ENCODE assay signal across 2 cellular contexts in the genomic region with DNA sequence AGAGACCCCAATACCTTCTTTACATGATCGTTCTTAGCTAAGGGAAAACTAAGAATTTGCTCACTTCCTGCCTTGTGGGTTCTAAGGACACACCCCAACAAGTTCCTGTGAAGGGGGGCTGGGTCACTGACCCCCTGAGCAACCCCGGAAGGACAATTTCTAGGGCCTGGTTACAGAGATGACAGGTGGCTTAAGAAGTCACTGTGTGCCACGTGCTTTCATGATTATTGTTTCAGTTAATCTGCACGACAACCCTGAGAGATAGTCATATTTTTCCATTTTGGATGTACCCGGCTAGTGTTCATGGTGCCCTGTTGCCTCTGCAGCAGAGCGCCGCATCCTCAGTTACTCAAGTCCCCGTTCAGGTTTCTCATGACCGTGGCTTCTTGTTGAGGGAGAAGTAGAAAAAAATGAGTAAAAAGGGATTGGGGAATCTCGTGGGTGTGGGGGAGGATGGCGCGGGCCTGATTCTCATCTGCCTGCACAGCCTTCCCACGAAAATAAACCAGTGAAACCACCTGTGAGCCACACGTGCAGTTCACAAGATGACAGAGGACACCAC.
TF ChIP-seq lines count a peak whose summit lies in the region.

No MANE protein-coding gene starts in this region.

TF ChIP-seq in liver, 16 proteins besides CTCF, POLR2A, EP300 and RAD21:
- TF ChIP-seq, protein P1, sequence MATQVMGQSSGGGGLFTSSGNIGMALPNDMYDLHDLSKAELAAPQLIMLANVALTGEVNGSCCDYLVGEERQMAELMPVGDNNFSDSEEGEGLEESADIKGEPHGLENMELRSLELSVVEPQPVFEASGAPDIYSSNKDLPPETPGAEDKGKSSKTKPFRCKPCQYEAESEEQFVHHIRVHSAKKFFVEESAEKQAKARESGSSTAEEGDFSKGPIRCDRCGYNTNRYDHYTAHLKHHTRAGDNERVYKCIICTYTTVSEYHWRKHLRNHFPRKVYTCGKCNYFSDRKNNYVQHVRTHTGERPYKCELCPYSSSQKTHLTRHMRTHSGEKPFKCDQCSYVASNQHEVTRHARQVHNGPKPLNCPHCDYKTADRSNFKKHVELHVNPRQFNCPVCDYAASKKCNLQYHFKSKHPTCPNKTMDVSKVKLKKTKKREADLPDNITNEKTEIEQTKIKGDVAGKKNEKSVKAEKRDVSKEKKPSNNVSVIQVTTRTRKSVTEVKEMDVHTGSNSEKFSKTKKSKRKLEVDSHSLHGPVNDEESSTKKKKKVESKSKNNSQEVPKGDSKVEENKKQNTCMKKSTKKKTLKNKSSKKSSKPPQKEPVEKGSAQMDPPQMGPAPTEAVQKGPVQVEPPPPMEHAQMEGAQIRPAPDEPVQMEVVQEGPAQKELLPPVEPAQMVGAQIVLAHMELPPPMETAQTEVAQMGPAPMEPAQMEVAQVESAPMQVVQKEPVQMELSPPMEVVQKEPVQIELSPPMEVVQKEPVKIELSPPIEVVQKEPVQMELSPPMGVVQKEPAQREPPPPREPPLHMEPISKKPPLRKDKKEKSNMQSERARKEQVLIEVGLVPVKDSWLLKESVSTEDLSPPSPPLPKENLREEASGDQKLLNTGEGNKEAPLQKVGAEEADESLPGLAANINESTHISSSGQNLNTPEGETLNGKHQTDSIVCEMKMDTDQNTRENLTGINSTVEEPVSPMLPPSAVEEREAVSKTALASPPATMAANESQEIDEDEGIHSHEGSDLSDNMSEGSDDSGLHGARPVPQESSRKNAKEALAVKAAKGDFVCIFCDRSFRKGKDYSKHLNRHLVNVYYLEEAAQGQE (IDR thresholded peaks at IDR 0.05) = no peak

TF ChIP-seq in HepG2, 621 proteins besides CTCF, POLR2A, EP300 and RAD21 (continued from another document):
- TF ChIP-seq PAXIP1 (CRISPR knock-in tag; conservative IDR thresholded peaks at IDR 0.05) (no peak), ZNF619 (CRISPR knock-in tag; IDR thresholded peaks at IDR 0.05) (no peak), ZNF124 (CRISPR knock-in tag; IDR thresholded peaks at IDR 0.05) (no peak), ZNF260 (CRISPR knock-in tag; IDR thresholded peaks at IDR 0.05; ENCODE audit: borderline replicate concordance, low read depth) (no peak), KLF12 (CRISPR knock-in tag; IDR thresholded peaks at IDR 0.05; ENCODE audit: borderline replicate concordance) (no peak), ARID5B (CRISPR knock-in tag; IDR thresholded peaks at IDR 0.05) (no peak), FOXA3 (CRISPR knock-in tag; IDR thresholded peaks at IDR 0.05) (no peak), BRD4 (CRISPR knock-in tag; IDR thresholded peaks at IDR 0.05) (no peak), PHB2 (IDR thresholded peaks at IDR 0.05; ENCODE audit: partially characterized antibody) (no peak)
- TF ChIP-seq, protein P2, sequence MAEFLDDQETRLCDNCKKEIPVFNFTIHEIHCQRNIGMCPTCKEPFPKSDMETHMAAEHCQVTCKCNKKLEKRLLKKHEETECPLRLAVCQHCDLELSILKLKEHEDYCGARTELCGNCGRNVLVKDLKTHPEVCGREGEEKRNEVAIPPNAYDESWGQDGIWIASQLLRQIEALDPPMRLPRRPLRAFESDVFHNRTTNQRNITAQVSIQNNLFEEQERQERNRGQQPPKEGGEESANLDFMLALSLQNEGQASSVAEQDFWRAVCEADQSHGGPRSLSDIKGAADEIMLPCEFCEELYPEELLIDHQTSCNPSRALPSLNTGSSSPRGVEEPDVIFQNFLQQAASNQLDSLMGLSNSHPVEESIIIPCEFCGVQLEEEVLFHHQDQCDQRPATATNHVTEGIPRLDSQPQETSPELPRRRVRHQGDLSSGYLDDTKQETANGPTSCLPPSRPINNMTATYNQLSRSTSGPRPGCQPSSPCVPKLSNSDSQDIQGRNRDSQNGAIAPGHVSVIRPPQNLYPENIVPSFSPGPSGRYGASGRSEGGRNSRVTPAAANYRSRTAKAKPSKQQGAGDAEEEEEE (CRISPR knock-in tag; IDR thresholded peaks at IDR 0.05; ENCODE audit: borderline replicate concordance) = no peak
- TF ChIP-seq, protein P3, sequence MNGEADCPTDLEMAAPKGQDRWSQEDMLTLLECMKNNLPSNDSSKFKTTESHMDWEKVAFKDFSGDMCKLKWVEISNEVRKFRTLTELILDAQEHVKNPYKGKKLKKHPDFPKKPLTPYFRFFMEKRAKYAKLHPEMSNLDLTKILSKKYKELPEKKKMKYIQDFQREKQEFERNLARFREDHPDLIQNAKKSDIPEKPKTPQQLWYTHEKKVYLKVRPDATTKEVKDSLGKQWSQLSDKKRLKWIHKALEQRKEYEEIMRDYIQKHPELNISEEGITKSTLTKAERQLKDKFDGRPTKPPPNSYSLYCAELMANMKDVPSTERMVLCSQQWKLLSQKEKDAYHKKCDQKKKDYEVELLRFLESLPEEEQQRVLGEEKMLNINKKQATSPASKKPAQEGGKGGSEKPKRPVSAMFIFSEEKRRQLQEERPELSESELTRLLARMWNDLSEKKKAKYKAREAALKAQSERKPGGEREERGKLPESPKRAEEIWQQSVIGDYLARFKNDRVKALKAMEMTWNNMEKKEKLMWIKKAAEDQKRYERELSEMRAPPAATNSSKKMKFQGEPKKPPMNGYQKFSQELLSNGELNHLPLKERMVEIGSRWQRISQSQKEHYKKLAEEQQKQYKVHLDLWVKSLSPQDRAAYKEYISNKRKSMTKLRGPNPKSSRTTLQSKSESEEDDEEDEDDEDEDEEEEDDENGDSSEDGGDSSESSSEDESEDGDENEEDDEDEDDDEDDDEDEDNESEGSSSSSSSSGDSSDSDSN (CRISPR knock-in tag; IDR thresholded peaks at IDR 0.05) = no peak
